In genomic region chr7:2417981-2418481, GRCh38 we compare ENCODE assay signal across 10 cellular contexts. TPM values are rescaled to one million over a fixed set of nuclear protein-coding genes. Genes with fewer than 3 reads are reported as not detected.
DNase-seq lines count a peak whose midpoint lies in the region; ATAC-seq and TF ChIP-seq lines count a peak whose summit lies in the region.
"Had no signal": no experiment of that assay in that cellular context is flagged by ENCODE, and none has a peak within 500 bp of the region (broad histone marks: within the 10 kb centered on the region; RNA-seq: fewer than 3 reads in every experiment).

No MANE protein-coding gene starts in this region.

- no peaks in the 10 kb centered on the region for H3K27me3 Mint-ChIP-seq in activated T-helper 1 cell treated with anti-CD3 and anti-CD28 coated beads, Interleukin-12 subunit alpha, Interleukin-12 subunit beta, Interleukin-2, Interleukin-4 antibody, amounts not matched to agents 30 ng/mL and 10 ng/mL and 1 ng/mL, durations not matched to agents 14 hours and 24 hours and 36 hours (ENCODE audit: insufficient read depth)

- peaks cover 18% of the 10 kb centered on the region for H3K36me3 Mint-ChIP-seq in activated T-helper 1 cell treated with anti-CD3 and anti-CD28 coated beads, Interleukin-12 subunit alpha, Interleukin-12 subunit beta, Interleukin-2, Interleukin-4 antibody, amounts not matched to agents 30 ng/mL and 10 ng/mL and 1 ng/mL, durations not matched to agents 14 hours and 24 hours and 36 hours (ENCODE audit: low read depth)

- peak overlapping the region; percentile 66 for H3K4me3 Mint-ChIP-seq in activated T-helper 1 cell treated with anti-CD3 and anti-CD28 coated beads, Interleukin-12 subunit alpha, Interleukin-12 subunit beta, Interleukin-2, Interleukin-4 antibody, amounts not matched to agents 30 ng/mL and 10 ng/mL and 1 ng/mL, durations not matched to agents 14 hours and 24 hours and 36 hours

- H3K27ac ChIP-seq in right atrium auricular region: no peak overlapping the region
- H3K27ac ChIP-seq: adrenal gland had no signal

- H3K4me1 Mint-ChIP-seq in activated T-helper 1 cell treated with anti-CD3 and anti-CD28 coated beads, Interleukin-12 subunit alpha, Interleukin-12 subunit beta, Interleukin-2, Interleukin-4 antibody, amounts not matched to agents 30 ng/mL and 10 ng/mL and 1 ng/mL, durations not matched to agents 14 hours and 24 hours and 36 hours (ENCODE audit: low read depth): peaks cover 49% of the 10 kb centered on the region

- H3K4me1 ChIP-seq in right atrium auricular region: peaks cover 0 to 6% of the 10 kb centered on the region in 2 donors

- no peak overlapping the region for H3K4me3 ChIP-seq in right atrium auricular region
- H3K4me3 ChIP-seq: adrenal gland had no signal

- ATAC-seq in GM19397 (IDR thresholded peaks at IDR 0.05; ENCODE audit: unreplicated experiment) (no peak), GM18861 (IDR thresholded peaks at IDR 0.05; ENCODE audit: unreplicated experiment) (no peak)

- H3K27me3 ChIP-seq in right atrium auricular region: no peaks in the 10 kb centered on the region
- H3K27me3 ChIP-seq: adrenal gland had no signal

- no peaks in the 10 kb centered on the region for H3K9me3 Mint-ChIP-seq in activated T-helper 1 cell treated with anti-CD3 and anti-CD28 coated beads, Interleukin-12 subunit alpha, Interleukin-12 subunit beta, Interleukin-2, Interleukin-4 antibody, amounts not matched to agents 30 ng/mL and 10 ng/mL and 1 ng/mL, durations not matched to agents 14 hours and 24 hours and 36 hours

- no peaks in the 10 kb centered on the region for H3K36me3 ChIP-seq in right atrium auricular region
- H3K36me3 ChIP-seq: adrenal gland had no signal

- no peaks in the 10 kb centered on the region for H3K9me3 ChIP-seq in right atrium auricular region
- H3K9me3 ChIP-seq: adrenal gland had no signal

- peak; percentile 61 for DNase-seq in stimulated activated naive CD4-positive, alpha-beta T cell treated with Interleukin-2 at 50 U/mL for 16 hours (lab: John Stamatoyannopoulos, UW)
- DNase-seq in stimulated activated naive CD4-positive, alpha-beta T cell (lab: John Stamatoyannopoulos, UW): no peak
- DNase-seq in activated T-helper 1 cell treated with anti-CD3 and anti-CD28 coated beads, Interleukin-12 subunit alpha, Interleukin-12 subunit beta, Interleukin-2, Interleukin-4 antibody, amounts not matched to agents 30 ng/mL and 10 ng/mL and 1 ng/mL, durations not matched to agents 14 hours and 24 hours and 36 hours (ENCODE audit: low spot score): peak; percentile 30
- DNase-seq in right atrium auricular region (ENCODE audit: low spot score): peak; percentile 69
- no peak for DNase-seq in KG1 (lab: John Stamatoyannopoulos, UW)
- DNase-seq in NCI-H2029 (lab: John Stamatoyannopoulos, UW): no peak
- DNase-seq: OCI-M1 had no signal

- TF ChIP-seq CTCF in right atrium auricular region (IDR thresholded peaks at IDR 0.05): no peak

- intact Hi-C loops in activated T-helper 1 cell treated with anti-CD3 and anti-CD28 coated beads, Interleukin-12 subunit alpha, Interleukin-12 subunit beta, Interleukin-2, Interleukin-4 antibody, amounts not matched to agents 30 ng/mL and 10 ng/mL and 1 ng/mL, durations not matched to agents 14 hours and 24 hours and 36 hours (cut with micrococcal nuclease): loop anchor here (1.0 kb wide), 1 partner anchor 12 kb away; no protein-coding TSS in a partner anchor

- peak overlapping the region; percentile 68 for H3K27ac Mint-ChIP-seq in activated T-helper 1 cell treated with anti-CD3 and anti-CD28 coated beads, Interleukin-12 subunit alpha, Interleukin-12 subunit beta, Interleukin-2, Interleukin-4 antibody, amounts not matched to agents 30 ng/mL and 10 ng/mL and 1 ng/mL, durations not matched to agents 14 hours and 24 hours and 36 hours

RNA-seq across cellular contexts. Expression of gene CHST12, which starts 14.6 kb away (rescaled TPM):
- 9.9 and 10.6 TPM in 2 replicates for total RNA-seq in activated T-helper 1 cell treated with anti-CD3 and anti-CD28 coated beads, Interleukin-12 subunit alpha, Interleukin-12 subunit beta, Interleukin-2, Interleukin-4 antibody, amounts not matched to agents 30 ng/mL and 10 ng/mL and 1 ng/mL, durations not matched to agents 14 hours and 24 hours and 36 hours
- total RNA-seq in right atrium auricular region: 10 to 100 TPM; 14.2 to 15.0 TPM

RNA-seq across cellular contexts. Expression of gene GRIFIN, which starts 58.2 kb away (rescaled TPM):
- total RNA-seq in activated T-helper 1 cell treated with anti-CD3 and anti-CD28 coated beads, Interleukin-12 subunit alpha, Interleukin-12 subunit beta, Interleukin-2, Interleukin-4 antibody, amounts not matched to agents 30 ng/mL and 10 ng/mL and 1 ng/mL, durations not matched to agents 14 hours and 24 hours and 36 hours: not detected in 2 replicates
- total RNA-seq in right atrium auricular region: not detected
- total RNA-seq: adrenal gland had no signal

Comparison
In these comparisons a context has a peak if more than half of its experiments do, and no peak if none do; other contexts are left out.
1. DNase-seq: peak in stimulated activated naive CD4-positive, alpha-beta T cell treated with Interleukin-2 at 50 U/mL for 16 hours (single experiment), activated T-helper 1 cell treated with anti-CD3 and anti-CD28 coated beads, Interleukin-12 subunit alpha, Interleukin-12 subunit beta, Interleukin-2, Interleukin-4 antibody, amounts not matched to agents 30 ng/mL and 10 ng/mL and 1 ng/mL, durations not matched to agents 14 hours and 24 hours and 36 hours (single experiment) and right atrium auricular region (single experiment); none in stimulated activated naive CD4-positive, alpha-beta T cell (0 of 6), KG1 (single experiment) and NCI-H2029 (single experiment).